Comparison of ENCODE assay signal across 1 cellular context in the genomic region with DNA sequence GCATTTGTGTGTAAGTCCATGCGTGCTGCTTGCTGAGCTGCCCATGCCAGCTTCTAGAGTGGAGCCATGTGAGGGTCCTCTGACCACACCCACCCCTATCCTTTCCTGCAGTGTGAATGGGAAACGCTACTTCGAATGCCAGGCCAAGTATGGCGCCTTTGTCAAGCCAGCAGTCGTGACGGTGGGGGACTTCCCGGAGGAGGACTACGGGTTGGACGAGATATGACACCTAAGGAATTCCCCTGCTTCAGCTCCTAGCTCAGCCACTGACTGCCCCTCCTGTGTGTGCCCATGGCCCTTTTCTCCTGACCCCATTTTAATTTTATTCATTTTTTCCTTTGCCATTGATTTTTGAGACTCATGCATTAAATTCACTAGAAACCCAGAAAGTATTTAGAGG.
TF ChIP-seq lines count a peak whose summit lies in the region.

No MANE protein-coding gene starts in this region.

TF ChIP-seq in GM12878, 131 proteins besides CTCF, POLR2A, EP300 and RAD21:
- TF ChIP-seq, protein P1, sequence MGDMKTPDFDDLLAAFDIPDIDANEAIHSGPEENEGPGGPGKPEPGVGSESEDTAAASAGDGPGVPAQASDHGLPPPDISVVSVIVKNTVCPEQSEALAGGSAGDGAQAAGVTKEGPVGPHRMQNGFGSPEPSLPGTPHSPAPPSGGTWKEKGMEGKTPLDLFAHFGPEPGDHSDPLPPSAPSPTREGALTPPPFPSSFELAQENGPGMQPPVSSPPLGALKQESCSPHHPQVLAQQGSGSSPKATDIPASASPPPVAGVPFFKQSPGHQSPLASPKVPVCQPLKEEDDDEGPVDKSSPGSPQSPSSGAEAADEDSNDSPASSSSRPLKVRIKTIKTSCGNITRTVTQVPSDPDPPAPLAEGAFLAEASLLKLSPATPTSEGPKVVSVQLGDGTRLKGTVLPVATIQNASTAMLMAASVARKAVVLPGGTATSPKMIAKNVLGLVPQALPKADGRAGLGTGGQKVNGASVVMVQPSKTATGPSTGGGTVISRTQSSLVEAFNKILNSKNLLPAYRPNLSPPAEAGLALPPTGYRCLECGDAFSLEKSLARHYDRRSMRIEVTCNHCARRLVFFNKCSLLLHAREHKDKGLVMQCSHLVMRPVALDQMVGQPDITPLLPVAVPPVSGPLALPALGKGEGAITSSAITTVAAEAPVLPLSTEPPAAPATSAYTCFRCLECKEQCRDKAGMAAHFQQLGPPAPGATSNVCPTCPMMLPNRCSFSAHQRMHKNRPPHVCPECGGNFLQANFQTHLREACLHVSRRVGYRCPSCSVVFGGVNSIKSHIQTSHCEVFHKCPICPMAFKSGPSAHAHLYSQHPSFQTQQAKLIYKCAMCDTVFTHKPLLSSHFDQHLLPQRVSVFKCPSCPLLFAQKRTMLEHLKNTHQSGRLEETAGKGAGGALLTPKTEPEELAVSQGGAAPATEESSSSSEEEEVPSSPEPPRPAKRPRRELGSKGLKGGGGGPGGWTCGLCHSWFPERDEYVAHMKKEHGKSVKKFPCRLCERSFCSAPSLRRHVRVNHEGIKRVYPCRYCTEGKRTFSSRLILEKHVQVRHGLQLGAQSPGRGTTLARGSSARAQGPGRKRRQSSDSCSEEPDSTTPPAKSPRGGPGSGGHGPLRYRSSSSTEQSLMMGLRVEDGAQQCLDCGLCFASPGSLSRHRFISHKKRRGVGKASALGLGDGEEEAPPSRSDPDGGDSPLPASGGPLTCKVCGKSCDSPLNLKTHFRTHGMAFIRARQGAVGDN (IDR thresholded peaks at IDR 0.05), result peak; percentile 94
- no peak for TF ChIP-seq ESRRA (IDR thresholded peaks at IDR 0.05; ENCODE audit: low read length)
- no peak for TF ChIP-seq HDGF (IDR thresholded peaks at IDR 0.05)
- peak; percentile 84 for TF ChIP-seq RELA (IDR thresholded peaks at IDR 0.05; ENCODE audit: borderline replicate concordance, partially characterized antibody)
- TF ChIP-seq FOXK2 (IDR thresholded peaks at IDR 0.05), result no peak
- TF ChIP-seq, protein P2, sequence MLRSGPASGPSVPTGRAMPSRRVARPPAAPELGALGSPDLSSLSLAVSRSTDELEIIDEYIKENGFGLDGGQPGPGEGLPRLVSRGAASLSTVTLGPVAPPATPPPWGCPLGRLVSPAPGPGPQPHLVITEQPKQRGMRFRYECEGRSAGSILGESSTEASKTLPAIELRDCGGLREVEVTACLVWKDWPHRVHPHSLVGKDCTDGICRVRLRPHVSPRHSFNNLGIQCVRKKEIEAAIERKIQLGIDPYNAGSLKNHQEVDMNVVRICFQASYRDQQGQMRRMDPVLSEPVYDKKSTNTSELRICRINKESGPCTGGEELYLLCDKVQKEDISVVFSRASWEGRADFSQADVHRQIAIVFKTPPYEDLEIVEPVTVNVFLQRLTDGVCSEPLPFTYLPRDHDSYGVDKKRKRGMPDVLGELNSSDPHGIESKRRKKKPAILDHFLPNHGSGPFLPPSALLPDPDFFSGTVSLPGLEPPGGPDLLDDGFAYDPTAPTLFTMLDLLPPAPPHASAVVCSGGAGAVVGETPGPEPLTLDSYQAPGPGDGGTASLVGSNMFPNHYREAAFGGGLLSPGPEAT (IDR thresholded peaks at IDR 0.05; ENCODE audit: low read depth), result peak; percentile 35; the same call in 1 of the 2 replicates
- TF ChIP-seq, protein P3, sequence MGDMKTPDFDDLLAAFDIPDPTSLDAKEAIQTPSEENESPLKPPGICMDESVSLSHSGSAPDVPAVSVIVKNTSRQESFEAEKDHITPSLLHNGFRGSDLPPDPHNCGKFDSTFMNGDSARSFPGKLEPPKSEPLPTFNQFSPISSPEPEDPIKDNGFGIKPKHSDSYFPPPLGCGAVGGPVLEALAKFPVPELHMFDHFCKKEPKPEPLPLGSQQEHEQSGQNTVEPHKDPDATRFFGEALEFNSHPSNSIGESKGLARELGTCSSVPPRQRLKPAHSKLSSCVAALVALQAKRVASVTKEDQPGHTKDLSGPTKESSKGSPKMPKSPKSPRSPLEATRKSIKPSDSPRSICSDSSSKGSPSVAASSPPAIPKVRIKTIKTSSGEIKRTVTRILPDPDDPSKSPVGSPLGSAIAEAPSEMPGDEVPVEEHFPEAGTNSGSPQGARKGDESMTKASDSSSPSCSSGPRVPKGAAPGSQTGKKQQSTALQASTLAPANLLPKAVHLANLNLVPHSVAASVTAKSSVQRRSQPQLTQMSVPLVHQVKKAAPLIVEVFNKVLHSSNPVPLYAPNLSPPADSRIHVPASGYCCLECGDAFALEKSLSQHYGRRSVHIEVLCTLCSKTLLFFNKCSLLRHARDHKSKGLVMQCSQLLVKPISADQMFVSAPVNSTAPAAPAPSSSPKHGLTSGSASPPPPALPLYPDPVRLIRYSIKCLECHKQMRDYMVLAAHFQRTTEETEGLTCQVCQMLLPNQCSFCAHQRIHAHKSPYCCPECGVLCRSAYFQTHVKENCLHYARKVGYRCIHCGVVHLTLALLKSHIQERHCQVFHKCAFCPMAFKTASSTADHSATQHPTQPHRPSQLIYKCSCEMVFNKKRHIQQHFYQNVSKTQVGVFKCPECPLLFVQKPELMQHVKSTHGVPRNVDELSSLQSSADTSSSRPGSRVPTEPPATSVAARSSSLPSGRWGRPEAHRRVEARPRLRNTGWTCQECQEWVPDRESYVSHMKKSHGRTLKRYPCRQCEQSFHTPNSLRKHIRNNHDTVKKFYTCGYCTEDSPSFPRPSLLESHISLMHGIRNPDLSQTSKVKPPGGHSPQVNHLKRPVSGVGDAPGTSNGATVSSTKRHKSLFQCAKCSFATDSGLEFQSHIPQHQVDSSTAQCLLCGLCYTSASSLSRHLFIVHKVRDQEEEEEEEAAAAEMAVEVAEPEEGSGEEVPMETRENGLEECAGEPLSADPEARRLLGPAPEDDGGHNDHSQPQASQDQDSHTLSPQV (IDR thresholded peaks at IDR 0.05), result 0 out of 2 replicates have a peak, but pooled peaks have one; percentile 49
- peak; percentile 41; the same call in 1 of the 2 replicates for TF ChIP-seq YY1 (IDR thresholded peaks at IDR 0.05; ENCODE audit: low read depth, low read length)
- TF ChIP-seq ZBED1 (IDR thresholded peaks at IDR 0.05; ENCODE audit: borderline replicate concordance), result peak; percentile 54; the same call in 1 of the 2 replicates
